ENCODE assay signal across 27 cellular contexts in genomic region chr7:145175366-145175765, GRCh38.
"Had no signal": no experiment of that assay in that cellular context is flagged by ENCODE, and none has a peak within 500 bp of the region (broad histone marks: within the 10 kb centered on the region; RNA-seq: fewer than 3 reads in every experiment).

No MANE protein-coding gene starts in this region.

- H3K27ac Mint-ChIP-seq: natural killer cell; nephron; neural progenitor cell; progenitor cell of endocrine pancreas; stimulated activated effector memory CD8-positive, alpha-beta T cell treated with anti-CD3 and anti-CD28 coated beads, Interleukin-12 subunit alpha, Interleukin-12 subunit beta, amount 100 ng/mL, for 72 hours; stimulated activated naive B cell treated with anti-CD40 and anti-IgM and Interleukin-4, amounts not matched to agents 10 μg/mL and 1 μg/mL and 100 μg/mL, for 72 hours; stimulated activated naive CD8-positive, alpha-beta T cell treated with anti-CD3 and anti-CD28 coated beads, Interleukin-15, Interleukin-2, amounts not matched to agents 100 ng/mL and 50 ng/mL, for 24 hours; type B pancreatic cell had no signal

- H3K4me3 ChIP-seq: neural progenitor cell, ovary, psoas muscle, right lobe of liver, sigmoid colon, stomach, testis, tibial artery, transverse colon, upper lobe of right lung, uterus had no signal

- FAIRE-seq: small intestine had no signal

- H3K4me1 Mint-ChIP-seq: natural killer cell; nephron; neural progenitor cell; stimulated activated effector memory CD8-positive, alpha-beta T cell treated with anti-CD3 and anti-CD28 coated beads, Interleukin-12 subunit alpha, Interleukin-12 subunit beta, amount 100 ng/mL, for 72 hours; stimulated activated naive B cell treated with anti-CD40 and anti-IgM and Interleukin-4, amounts not matched to agents 10 μg/mL and 1 μg/mL and 100 μg/mL, for 72 hours had no signal

- H3K36me3 ChIP-seq: neural progenitor cell, ovary, right lobe of liver, sigmoid colon, stomach, tibial artery, transverse colon, upper lobe of right lung, uterus had no signal

- H3K4me1 ChIP-seq: neural progenitor cell, psoas muscle, right lobe of liver, sigmoid colon, stomach, testis, tibial artery, transverse colon, upper lobe of right lung, uterus had no signal

- H3K36me3 Mint-ChIP-seq: natural killer cell; neural progenitor cell; stimulated activated effector memory CD8-positive, alpha-beta T cell treated with anti-CD3 and anti-CD28 coated beads, Interleukin-12 subunit alpha, Interleukin-12 subunit beta, amount 100 ng/mL, for 72 hours; stimulated activated naive B cell treated with anti-CD40 and anti-IgM and Interleukin-4, amounts not matched to agents 10 μg/mL and 1 μg/mL and 100 μg/mL, for 72 hours; type B pancreatic cell had no signal

- DNase-seq: natural killer cell; occipital lobe; ovary; posterior cingulate gyrus; psoas muscle; right cardiac atrium; right lobe of liver; sigmoid colon; small intestine; stimulated activated CD4-positive, alpha-beta T cell treated with anti-CD3 and anti-CD28 coated beads, Interleukin-15, amount 100 ng/mL, for 24 hours; stimulated activated CD4-positive, alpha-beta T cell treated with anti-CD3 and anti-CD28 coated beads, Interleukin-2, amount 100 ng/mL, for 24 hours; stimulated activated CD4-positive, alpha-beta T cell treated with anti-CD3 and anti-CD28 coated beads, Interleukin-2, amount 100 ng/mL, for 48 hours; stimulated activated CD4-positive, alpha-beta T cell treated with anti-CD3 and anti-CD28 coated beads, Interleukin-4, amount 100 ng/mL, for 24 hours; stimulated activated naive B cell treated with anti-CD40 and anti-IgM and Interleukin-4, amounts not matched to agents 10 μg/mL and 1 μg/mL and 100 μg/mL, for 72 hours; stimulated activated naive CD4-positive, alpha-beta T cell treated with Interleukin-2 at 50 U/mL for 16 hours; stomach; testis; tibial artery; transverse colon; upper lobe of right lung; uterus had no signal

- H3K9me3 ChIP-seq: ovary, psoas muscle, right lobe of liver, stomach, testis, tibial artery, transverse colon, upper lobe of right lung, uterus had no signal

- H3K4me3 Mint-ChIP-seq: natural killer cell; nephron; neural progenitor cell; stimulated activated effector memory CD8-positive, alpha-beta T cell treated with anti-CD3 and anti-CD28 coated beads, Interleukin-12 subunit alpha, Interleukin-12 subunit beta, amount 100 ng/mL, for 72 hours; stimulated activated naive B cell treated with anti-CD40 and anti-IgM and Interleukin-4, amounts not matched to agents 10 μg/mL and 1 μg/mL and 100 μg/mL, for 72 hours; stimulated activated naive CD8-positive, alpha-beta T cell treated with anti-CD3 and anti-CD28 coated beads, Interleukin-15, Interleukin-2, amounts not matched to agents 100 ng/mL and 50 ng/mL, for 24 hours; type B pancreatic cell had no signal

- H3K27me3 ChIP-seq: neural progenitor cell, ovary, right lobe of liver, sigmoid colon, stomach, testis, tibial artery, transverse colon, upper lobe of right lung, uterus had no signal

- H3K27me3 Mint-ChIP-seq: progenitor cell of endocrine pancreas; stimulated activated naive B cell treated with anti-CD40 and anti-IgM and Interleukin-4, amounts not matched to agents 10 μg/mL and 1 μg/mL and 100 μg/mL, for 72 hours; stimulated activated naive CD8-positive, alpha-beta T cell treated with anti-CD3 and anti-CD28 coated beads, Interleukin-15, Interleukin-2, amounts not matched to agents 100 ng/mL and 50 ng/mL, for 24 hours; type B pancreatic cell had no signal

- H3K27ac ChIP-seq: neural progenitor cell, ovary, psoas muscle, right lobe of liver, sigmoid colon, stomach, testis, tibial artery, transverse colon, upper lobe of right lung, uterus had no signal

- H3K9me3 Mint-ChIP-seq: neural progenitor cell; stimulated activated naive B cell treated with anti-CD40 and anti-IgM and Interleukin-4, amounts not matched to agents 10 μg/mL and 1 μg/mL and 100 μg/mL, for 72 hours; stimulated activated naive CD8-positive, alpha-beta T cell treated with anti-CD3 and anti-CD28 coated beads, Interleukin-15, Interleukin-2, amounts not matched to agents 100 ng/mL and 50 ng/mL, for 24 hours; type B pancreatic cell had no signal
